1 cellular context compared by ENCODE assay signal in the genomic region with DNA sequence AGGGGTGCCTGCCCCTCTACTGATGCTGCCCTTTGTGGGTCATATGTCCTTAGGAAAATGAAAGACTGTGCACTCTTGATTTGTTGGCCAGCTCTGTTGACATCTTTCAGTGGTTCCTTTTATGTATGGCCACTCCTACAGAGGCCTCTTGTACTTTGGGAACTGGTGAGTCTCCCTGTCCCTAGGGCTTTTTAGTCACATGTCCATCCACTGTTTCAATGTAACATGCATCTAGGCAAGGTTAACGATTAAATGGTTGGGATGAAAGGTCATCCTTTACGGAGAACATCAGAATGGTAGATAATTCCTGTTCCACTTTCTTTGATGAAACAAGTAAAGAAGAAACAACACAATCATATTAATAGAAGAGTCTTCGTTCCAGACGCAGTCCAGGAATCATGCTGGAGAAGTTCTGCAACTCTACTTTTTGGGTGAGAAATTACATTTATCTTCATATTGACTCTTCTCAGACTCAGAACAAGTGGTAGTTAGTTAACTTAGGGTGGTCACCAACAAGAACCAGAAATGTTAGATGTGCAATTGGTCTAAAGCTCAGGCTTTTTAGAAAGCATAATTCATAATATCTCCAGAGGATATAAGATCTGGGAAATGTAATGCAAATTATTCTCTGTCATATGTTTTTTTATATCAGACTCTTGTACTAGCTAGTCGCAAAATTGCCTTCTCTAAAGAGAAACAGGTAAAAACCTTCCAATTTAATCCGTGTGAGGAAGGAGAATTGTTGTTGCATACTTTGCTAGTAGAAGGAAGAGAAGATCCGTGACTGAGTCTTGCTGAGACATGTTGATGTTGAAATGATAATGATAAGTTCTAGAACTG.
TF ChIP-seq lines count a peak whose summit lies in the region.

A gene (plus strand): TSS at position 194 of the 840 bp plus-strand sequence. CDS start 205 bp downstream, at position 399.

TF ChIP-seq in SK-N-SH, 30 proteins besides CTCF, POLR2A, EP300 and RAD21:
- TF ChIP-seq, protein P1, sequence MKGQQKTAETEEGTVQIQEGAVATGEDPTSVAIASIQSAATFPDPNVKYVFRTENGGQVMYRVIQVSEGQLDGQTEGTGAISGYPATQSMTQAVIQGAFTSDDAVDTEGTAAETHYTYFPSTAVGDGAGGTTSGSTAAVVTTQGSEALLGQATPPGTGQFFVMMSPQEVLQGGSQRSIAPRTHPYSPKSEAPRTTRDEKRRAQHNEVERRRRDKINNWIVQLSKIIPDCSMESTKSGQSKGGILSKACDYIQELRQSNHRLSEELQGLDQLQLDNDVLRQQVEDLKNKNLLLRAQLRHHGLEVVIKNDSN (IDR thresholded peaks at IDR 0.05; ENCODE audit: borderline replicate concordance, low read depth) = no peak
- TF ChIP-seq, protein P2, sequence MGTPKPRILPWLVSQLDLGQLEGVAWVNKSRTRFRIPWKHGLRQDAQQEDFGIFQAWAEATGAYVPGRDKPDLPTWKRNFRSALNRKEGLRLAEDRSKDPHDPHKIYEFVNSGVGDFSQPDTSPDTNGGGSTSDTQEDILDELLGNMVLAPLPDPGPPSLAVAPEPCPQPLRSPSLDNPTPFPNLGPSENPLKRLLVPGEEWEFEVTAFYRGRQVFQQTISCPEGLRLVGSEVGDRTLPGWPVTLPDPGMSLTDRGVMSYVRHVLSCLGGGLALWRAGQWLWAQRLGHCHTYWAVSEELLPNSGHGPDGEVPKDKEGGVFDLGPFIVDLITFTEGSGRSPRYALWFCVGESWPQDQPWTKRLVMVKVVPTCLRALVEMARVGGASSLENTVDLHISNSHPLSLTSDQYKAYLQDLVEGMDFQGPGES (IDR thresholded peaks at IDR 0.05; ENCODE audit: low read depth, low read length) = no peak
- TF ChIP-seq, protein P3, sequence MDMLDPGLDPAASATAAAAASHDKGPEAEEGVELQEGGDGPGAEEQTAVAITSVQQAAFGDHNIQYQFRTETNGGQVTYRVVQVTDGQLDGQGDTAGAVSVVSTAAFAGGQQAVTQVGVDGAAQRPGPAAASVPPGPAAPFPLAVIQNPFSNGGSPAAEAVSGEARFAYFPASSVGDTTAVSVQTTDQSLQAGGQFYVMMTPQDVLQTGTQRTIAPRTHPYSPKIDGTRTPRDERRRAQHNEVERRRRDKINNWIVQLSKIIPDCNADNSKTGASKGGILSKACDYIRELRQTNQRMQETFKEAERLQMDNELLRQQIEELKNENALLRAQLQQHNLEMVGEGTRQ (IDR thresholded peaks at IDR 0.05; ENCODE audit: borderline replicate concordance, low read depth, low read length) = no peak
- TF ChIP-seq NRF1 (IDR thresholded peaks at IDR 0.05; ENCODE audit: low read depth, low read length) = no peak
- TF ChIP-seq POLR2AphosphoS5 (IDR thresholded peaks at IDR 0.05; ENCODE audit: low read depth, low read length) = no peak
- no peak for TF ChIP-seq FOXJ3 (CRISPR knock-in tag; IDR thresholded peaks at IDR 0.05)
- TF ChIP-seq FOSL2 (IDR thresholded peaks at IDR 0.05; ENCODE audit: borderline replicate concordance, low read depth) = no peak
- TF ChIP-seq YY1 (IDR thresholded peaks at IDR 0.05; ENCODE audit: low read depth) = no peak
- no peak for TF ChIP-seq GABPA (IDR thresholded peaks at IDR 0.05; ENCODE audit: low read depth)
- TF ChIP-seq, protein P4, sequence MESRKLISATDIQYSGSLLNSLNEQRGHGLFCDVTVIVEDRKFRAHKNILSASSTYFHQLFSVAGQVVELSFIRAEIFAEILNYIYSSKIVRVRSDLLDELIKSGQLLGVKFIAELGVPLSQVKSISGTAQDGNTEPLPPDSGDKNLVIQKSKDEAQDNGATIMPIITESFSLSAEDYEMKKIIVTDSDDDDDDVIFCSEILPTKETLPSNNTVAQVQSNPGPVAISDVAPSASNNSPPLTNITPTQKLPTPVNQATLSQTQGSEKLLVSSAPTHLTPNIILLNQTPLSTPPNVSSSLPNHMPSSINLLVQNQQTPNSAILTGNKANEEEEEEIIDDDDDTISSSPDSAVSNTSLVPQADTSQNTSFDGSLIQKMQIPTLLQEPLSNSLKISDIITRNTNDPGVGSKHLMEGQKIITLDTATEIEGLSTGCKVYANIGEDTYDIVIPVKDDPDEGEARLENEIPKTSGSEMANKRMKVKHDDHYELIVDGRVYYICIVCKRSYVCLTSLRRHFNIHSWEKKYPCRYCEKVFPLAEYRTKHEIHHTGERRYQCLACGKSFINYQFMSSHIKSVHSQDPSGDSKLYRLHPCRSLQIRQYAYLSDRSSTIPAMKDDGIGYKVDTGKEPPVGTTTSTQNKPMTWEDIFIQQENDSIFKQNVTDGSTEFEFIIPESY (IDR thresholded peaks at IDR 0.05; ENCODE audit: borderline replicate concordance, low read depth) = no peak
- TF ChIP-seq RFX5 (IDR thresholded peaks at IDR 0.05; ENCODE audit: low read length) = no peak
- no peak for TF ChIP-seq EZH2phosphoT487 (IDR thresholded peaks at IDR 0.05; ENCODE audit: borderline replicate concordance, low read depth)
- TF ChIP-seq, protein P5, sequence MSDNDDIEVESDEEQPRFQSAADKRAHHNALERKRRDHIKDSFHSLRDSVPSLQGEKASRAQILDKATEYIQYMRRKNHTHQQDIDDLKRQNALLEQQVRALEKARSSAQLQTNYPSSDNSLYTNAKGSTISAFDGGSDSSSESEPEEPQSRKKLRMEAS (IDR thresholded peaks at IDR 0.05; ENCODE audit: low read depth) = no peak
- no peak for TF ChIP-seq MXI1 (IDR thresholded peaks at IDR 0.05; ENCODE audit: low read depth, low read length)
- TF ChIP-seq, protein P6, sequence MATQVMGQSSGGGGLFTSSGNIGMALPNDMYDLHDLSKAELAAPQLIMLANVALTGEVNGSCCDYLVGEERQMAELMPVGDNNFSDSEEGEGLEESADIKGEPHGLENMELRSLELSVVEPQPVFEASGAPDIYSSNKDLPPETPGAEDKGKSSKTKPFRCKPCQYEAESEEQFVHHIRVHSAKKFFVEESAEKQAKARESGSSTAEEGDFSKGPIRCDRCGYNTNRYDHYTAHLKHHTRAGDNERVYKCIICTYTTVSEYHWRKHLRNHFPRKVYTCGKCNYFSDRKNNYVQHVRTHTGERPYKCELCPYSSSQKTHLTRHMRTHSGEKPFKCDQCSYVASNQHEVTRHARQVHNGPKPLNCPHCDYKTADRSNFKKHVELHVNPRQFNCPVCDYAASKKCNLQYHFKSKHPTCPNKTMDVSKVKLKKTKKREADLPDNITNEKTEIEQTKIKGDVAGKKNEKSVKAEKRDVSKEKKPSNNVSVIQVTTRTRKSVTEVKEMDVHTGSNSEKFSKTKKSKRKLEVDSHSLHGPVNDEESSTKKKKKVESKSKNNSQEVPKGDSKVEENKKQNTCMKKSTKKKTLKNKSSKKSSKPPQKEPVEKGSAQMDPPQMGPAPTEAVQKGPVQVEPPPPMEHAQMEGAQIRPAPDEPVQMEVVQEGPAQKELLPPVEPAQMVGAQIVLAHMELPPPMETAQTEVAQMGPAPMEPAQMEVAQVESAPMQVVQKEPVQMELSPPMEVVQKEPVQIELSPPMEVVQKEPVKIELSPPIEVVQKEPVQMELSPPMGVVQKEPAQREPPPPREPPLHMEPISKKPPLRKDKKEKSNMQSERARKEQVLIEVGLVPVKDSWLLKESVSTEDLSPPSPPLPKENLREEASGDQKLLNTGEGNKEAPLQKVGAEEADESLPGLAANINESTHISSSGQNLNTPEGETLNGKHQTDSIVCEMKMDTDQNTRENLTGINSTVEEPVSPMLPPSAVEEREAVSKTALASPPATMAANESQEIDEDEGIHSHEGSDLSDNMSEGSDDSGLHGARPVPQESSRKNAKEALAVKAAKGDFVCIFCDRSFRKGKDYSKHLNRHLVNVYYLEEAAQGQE (IDR thresholded peaks at IDR 0.05; ENCODE audit: low read depth, low read length) = no peak
